In the genomic region with DNA sequence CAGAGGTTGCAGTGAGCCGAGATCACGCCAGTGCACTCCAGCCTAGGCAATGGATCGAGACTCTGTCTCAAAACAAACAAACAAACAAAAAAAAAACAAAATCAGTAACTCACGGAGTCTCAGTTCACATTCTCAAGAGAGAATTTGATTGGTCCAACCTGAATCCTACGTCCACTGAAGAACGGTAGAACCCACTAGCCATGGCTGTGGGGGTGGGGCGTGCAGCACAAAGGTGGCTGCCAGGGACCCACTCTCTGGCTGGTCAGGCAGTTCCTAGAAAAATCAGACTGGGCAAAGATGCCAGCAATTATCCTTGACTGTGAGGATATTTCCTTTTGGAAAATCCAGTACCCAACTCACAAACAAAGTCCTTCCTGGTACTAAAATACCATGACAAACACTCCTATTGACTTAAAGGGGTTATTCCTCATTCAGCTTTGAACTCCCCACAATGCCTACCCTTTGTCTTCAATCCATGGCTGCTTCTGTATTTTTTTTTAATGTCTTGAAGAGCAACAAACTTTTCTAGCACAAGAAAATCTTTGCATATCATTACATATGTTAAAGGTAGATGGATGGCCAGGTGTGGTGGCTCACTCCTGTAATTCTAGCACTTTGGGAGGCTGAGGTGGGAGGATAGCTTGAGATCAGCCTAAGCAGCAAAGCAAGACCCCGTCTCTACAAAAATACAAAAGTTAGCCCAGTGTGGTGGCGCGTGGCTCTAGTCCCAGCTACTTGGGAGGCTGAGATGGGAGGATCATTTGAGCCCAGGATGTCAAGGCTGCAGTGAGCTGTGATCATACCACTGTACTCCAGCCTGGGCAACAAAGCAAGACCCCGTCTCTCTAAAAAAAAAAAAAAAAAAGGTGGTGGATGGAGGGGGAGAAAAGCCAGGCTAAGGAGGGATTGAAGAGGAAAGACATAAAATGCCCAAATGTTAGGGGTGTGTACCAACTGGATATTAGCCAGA, we compare ENCODE assay signal across 1 cellular context.
TF ChIP-seq lines count a peak whose summit lies in the region.

No MANE protein-coding gene starts in this region.

TF ChIP-seq in GM23338, 12 proteins besides CTCF, POLR2A, EP300 and RAD21 (continued from another document):
- TF ChIP-seq, protein P1, sequence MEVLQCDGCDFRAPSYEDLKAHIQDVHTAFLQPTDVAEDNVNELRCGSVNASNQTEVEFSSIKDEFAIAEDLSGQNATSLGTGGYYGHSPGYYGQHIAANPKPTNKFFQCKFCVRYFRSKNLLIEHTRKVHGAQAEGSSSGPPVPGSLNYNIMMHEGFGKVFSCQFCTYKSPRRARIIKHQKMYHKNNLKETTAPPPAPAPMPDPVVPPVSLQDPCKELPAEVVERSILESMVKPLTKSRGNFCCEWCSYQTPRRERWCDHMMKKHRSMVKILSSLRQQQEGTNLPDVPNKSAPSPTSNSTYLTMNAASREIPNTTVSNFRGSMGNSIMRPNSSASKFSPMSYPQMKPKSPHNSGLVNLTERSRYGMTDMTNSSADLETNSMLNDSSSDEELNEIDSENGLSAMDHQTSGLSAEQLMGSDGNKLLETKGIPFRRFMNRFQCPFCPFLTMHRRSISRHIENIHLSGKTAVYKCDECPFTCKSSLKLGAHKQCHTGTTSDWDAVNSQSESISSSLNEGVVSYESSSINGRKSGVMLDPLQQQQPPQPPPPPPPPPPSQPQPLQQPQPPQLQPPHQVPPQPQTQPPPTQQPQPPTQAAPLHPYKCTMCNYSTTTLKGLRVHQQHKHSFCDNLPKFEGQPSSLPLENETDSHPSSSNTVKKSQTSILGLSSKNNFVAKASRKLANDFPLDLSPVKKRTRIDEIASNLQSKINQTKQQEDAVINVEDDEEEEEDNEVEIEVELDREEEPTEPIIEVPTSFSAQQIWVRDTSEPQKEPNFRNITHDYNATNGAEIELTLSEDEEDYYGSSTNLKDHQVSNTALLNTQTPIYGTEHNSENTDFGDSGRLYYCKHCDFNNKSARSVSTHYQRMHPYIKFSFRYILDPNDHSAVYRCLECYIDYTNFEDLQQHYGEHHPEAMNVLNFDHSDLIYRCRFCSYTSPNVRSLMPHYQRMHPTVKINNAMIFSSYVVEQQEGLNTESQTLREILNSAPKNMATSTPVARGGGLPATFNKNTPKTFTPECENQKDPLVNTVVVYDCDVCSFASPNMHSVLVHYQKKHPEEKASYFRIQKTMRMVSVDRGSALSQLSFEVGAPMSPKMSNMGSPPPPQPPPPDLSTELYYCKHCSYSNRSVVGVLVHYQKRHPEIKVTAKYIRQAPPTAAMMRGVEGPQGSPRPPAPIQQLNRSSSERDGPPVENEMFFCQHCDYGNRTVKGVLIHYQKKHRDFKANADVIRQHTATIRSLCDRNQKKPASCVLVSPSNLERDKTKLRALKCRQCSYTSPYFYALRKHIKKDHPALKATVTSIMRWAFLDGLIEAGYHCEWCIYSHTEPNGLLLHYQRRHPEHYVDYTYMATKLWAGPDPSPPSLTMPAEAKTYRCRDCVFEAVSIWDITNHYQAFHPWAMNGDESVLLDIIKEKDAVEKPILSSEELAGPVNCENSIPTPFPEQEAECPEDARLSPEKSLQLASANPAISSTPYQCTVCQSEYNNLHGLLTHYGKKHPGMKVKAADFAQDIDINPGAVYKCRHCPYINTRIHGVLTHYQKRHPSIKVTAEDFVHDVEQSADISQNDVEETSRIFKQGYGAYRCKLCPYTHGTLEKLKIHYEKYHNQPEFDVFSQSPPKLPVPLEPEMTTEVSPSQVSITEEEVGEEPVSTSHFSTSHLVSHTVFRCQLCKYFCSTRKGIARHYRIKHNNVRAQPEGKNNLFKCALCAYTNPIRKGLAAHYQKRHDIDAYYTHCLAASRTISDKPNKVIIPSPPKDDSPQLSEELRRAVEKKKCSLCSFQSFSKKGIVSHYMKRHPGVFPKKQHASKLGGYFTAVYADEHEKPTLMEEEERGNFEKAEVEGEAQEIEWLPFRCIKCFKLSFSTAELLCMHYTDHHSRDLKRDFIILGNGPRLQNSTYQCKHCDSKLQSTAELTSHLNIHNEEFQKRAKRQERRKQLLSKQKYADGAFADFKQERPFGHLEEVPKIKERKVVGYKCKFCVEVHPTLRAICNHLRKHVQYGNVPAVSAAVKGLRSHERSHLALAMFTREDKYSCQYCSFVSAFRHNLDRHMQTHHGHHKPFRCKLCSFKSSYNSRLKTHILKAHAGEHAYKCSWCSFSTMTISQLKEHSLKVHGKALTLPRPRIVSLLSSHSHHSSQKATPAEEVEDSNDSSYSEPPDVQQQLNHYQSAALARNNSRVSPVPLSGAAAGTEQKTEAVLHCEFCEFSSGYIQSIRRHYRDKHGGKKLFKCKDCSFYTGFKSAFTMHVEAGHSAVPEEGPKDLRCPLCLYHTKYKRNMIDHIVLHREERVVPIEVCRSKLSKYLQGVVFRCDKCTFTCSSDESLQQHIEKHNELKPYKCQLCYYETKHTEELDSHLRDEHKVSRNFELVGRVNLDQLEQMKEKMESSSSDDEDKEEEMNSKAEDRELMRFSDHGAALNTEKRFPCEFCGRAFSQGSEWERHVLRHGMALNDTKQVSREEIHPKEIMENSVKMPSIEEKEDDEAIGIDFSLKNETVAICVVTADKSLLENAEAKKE (CRISPR knock-in tag; IDR thresholded peaks at IDR 0.05): no peak
- no peak for TF ChIP-seq CREB1 (CRISPR knock-in tag; IDR thresholded peaks at IDR 0.05; ENCODE audit: low read depth)
- no peak for TF ChIP-seq EZH2 (IDR thresholded peaks at IDR 0.05; ENCODE audit: low read depth, unreplicated experiment)
- no peak for TF ChIP-seq STAT1 (IDR thresholded peaks at IDR 0.05; ENCODE audit: unreplicated experiment)
- TF ChIP-seq, protein P2, sequence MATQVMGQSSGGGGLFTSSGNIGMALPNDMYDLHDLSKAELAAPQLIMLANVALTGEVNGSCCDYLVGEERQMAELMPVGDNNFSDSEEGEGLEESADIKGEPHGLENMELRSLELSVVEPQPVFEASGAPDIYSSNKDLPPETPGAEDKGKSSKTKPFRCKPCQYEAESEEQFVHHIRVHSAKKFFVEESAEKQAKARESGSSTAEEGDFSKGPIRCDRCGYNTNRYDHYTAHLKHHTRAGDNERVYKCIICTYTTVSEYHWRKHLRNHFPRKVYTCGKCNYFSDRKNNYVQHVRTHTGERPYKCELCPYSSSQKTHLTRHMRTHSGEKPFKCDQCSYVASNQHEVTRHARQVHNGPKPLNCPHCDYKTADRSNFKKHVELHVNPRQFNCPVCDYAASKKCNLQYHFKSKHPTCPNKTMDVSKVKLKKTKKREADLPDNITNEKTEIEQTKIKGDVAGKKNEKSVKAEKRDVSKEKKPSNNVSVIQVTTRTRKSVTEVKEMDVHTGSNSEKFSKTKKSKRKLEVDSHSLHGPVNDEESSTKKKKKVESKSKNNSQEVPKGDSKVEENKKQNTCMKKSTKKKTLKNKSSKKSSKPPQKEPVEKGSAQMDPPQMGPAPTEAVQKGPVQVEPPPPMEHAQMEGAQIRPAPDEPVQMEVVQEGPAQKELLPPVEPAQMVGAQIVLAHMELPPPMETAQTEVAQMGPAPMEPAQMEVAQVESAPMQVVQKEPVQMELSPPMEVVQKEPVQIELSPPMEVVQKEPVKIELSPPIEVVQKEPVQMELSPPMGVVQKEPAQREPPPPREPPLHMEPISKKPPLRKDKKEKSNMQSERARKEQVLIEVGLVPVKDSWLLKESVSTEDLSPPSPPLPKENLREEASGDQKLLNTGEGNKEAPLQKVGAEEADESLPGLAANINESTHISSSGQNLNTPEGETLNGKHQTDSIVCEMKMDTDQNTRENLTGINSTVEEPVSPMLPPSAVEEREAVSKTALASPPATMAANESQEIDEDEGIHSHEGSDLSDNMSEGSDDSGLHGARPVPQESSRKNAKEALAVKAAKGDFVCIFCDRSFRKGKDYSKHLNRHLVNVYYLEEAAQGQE (IDR thresholded peaks at IDR 0.05; ENCODE audit: unreplicated experiment): no peak
- no peak for TF ChIP-seq ZNF331 (CRISPR knock-in tag; IDR thresholded peaks at IDR 0.05; ENCODE audit: low read depth)
- TF ChIP-seq JUNB (IDR thresholded peaks at IDR 0.05; ENCODE audit: unreplicated experiment): no peak
TF ChIP-seq in GM23338: peak in this region for 0.
